ENCODE assay signal across 28 cellular contexts in genomic region chr12:57560516-57560915, GRCh38.
"Had no signal": no experiment of that assay in that cellular context is flagged by ENCODE, and none has a peak within 500 bp of the region (broad histone marks: within the 10 kb centered on the region; RNA-seq: fewer than 3 reads in every experiment).

No MANE protein-coding gene starts in this region.

- H3K36me3 ChIP-seq: stomach, suprapubic skin, thoracic aorta, thyroid gland, tibial artery, transverse colon, upper lobe of left lung, upper lobe of right lung, uterus, vagina had no signal

- ATAC-seq: stimulated activated effector memory CD8-positive, alpha-beta T cell treated with anti-CD3 and anti-CD28 coated beads, Interleukin-12 subunit alpha, Interleukin-12 subunit beta, amount 100 ng/mL, for 72 hours; stimulated activated memory B cell treated with anti-CD40 and anti-IgM and Interleukin-4, amounts not matched to agents 10 μg/mL and 1 μg/mL and 100 μg/mL, for 72 hours; stimulated activated naive B cell treated with anti-CD40 and anti-IgM and Interleukin-4, amounts not matched to agents 10 μg/mL and 1 μg/mL and 100 μg/mL, for 72 hours; stimulated activated naive CD8-positive, alpha-beta T cell treated with anti-CD3 and anti-CD28 coated beads, Interleukin-15, amount 100 ng/mL, for 72 hours; stimulated activated naive CD8-positive, alpha-beta T cell treated with anti-CD3 and anti-CD28 coated beads, Interleukin-15, Interleukin-2, amounts not matched to agents 100 U/mL and 50 U/mL, for 24 hours; upper lobe of right lung had no signal

- H3K4me3 Mint-ChIP-seq: stimulated activated effector memory CD8-positive, alpha-beta T cell treated with anti-CD3 and anti-CD28 coated beads, Interleukin-12 subunit alpha, Interleukin-12 subunit beta, amount 100 ng/mL, for 72 hours; stimulated activated memory B cell treated with anti-CD40 and anti-IgM and Interleukin-4, amounts not matched to agents 10 μg/mL and 1 μg/mL and 100 μg/mL, for 72 hours; stimulated activated naive B cell treated with anti-CD40 and anti-IgM and Interleukin-4, amounts not matched to agents 10 μg/mL and 1 μg/mL and 100 μg/mL, for 72 hours; stimulated activated naive CD8-positive, alpha-beta T cell treated with anti-CD3 and anti-CD28 coated beads, Interleukin-15, amount 100 ng/mL, for 72 hours; stimulated activated naive CD8-positive, alpha-beta T cell treated with anti-CD3 and anti-CD28 coated beads, Interleukin-15, Interleukin-2, amounts not matched to agents 100 ng/mL and 50 ng/mL, for 24 hours; type B pancreatic cell had no signal

- H3K4me1 ChIP-seq: stomach, suprapubic skin, testis, thyroid gland, tibial artery, tibial nerve, transverse colon, upper lobe of left lung, upper lobe of right lung, uterus, vagina had no signal

- H3K27ac Mint-ChIP-seq: stimulated activated effector memory CD8-positive, alpha-beta T cell treated with anti-CD3 and anti-CD28 coated beads, Interleukin-12 subunit alpha, Interleukin-12 subunit beta, amount 100 ng/mL, for 72 hours; stimulated activated memory B cell treated with anti-CD40 and anti-IgM and Interleukin-4, amounts not matched to agents 10 μg/mL and 1 μg/mL and 100 μg/mL, for 72 hours; stimulated activated naive B cell treated with anti-CD40 and anti-IgM and Interleukin-4, amounts not matched to agents 10 μg/mL and 1 μg/mL and 100 μg/mL, for 72 hours; stimulated activated naive CD8-positive, alpha-beta T cell treated with anti-CD3 and anti-CD28 coated beads, Interleukin-15, amount 100 ng/mL, for 72 hours; stimulated activated naive CD8-positive, alpha-beta T cell treated with anti-CD3 and anti-CD28 coated beads, Interleukin-15, Interleukin-2, amounts not matched to agents 100 ng/mL and 50 ng/mL, for 24 hours; type B pancreatic cell had no signal

- H3K27me3 Mint-ChIP-seq: stimulated activated naive CD8-positive, alpha-beta T cell treated with anti-CD3 and anti-CD28 coated beads, Interleukin-15, amount 100 ng/mL, for 72 hours had no signal

- H3K4me1 Mint-ChIP-seq: stimulated activated effector memory CD8-positive, alpha-beta T cell treated with anti-CD3 and anti-CD28 coated beads, Interleukin-12 subunit alpha, Interleukin-12 subunit beta, amount 100 ng/mL, for 72 hours; stimulated activated memory B cell treated with anti-CD40 and anti-IgM and Interleukin-4, amounts not matched to agents 10 μg/mL and 1 μg/mL and 100 μg/mL, for 72 hours; stimulated activated naive B cell treated with anti-CD40 and anti-IgM and Interleukin-4, amounts not matched to agents 10 μg/mL and 1 μg/mL and 100 μg/mL, for 72 hours; stimulated activated naive CD8-positive, alpha-beta T cell treated with anti-CD3 and anti-CD28 coated beads, Interleukin-15, amount 100 ng/mL, for 72 hours had no signal

- H3K27ac ChIP-seq: stomach, suprapubic skin, testis, thoracic aorta, thyroid gland, tibial artery, tibial nerve, transverse colon, upper lobe of left lung, upper lobe of right lung, uterus, vagina had no signal

- H3K9me3 Mint-ChIP-seq: stimulated activated effector memory CD8-positive, alpha-beta T cell treated with anti-CD3 and anti-CD28 coated beads, Interleukin-12 subunit alpha, Interleukin-12 subunit beta, amount 100 ng/mL, for 72 hours; stimulated activated memory B cell treated with anti-CD40 and anti-IgM and Interleukin-4, amounts not matched to agents 10 μg/mL and 1 μg/mL and 100 μg/mL, for 72 hours; stimulated activated naive B cell treated with anti-CD40 and anti-IgM and Interleukin-4, amounts not matched to agents 10 μg/mL and 1 μg/mL and 100 μg/mL, for 72 hours; stimulated activated naive CD8-positive, alpha-beta T cell treated with anti-CD3 and anti-CD28 coated beads, Interleukin-15, amount 100 ng/mL, for 72 hours; stimulated activated naive CD8-positive, alpha-beta T cell treated with anti-CD3 and anti-CD28 coated beads, Interleukin-15, Interleukin-2, amounts not matched to agents 100 ng/mL and 50 ng/mL, for 24 hours; type B pancreatic cell had no signal

- H3K4me3 ChIP-seq: stomach, suprapubic skin, testis, thoracic aorta, thyroid gland, tibial artery, tibial nerve, transverse colon, upper lobe of left lung, upper lobe of right lung, uterus, vagina had no signal

- DNase-seq: stimulated activated CD4-positive, alpha-beta T cell treated with anti-CD3 and anti-CD28 coated beads, Interleukin-2, amount 100 ng/mL, for 48 hours; stimulated activated CD4-positive, alpha-beta T cell treated with anti-CD3 and anti-CD28 coated beads, Interleukin-4, amount 100 ng/mL, for 1 hour; stimulated activated CD4-positive, alpha-beta T cell treated with anti-CD3 and anti-CD28 coated beads, Interleukin-4, amount 100 ng/mL, for 24 hours; stimulated activated CD4-positive, alpha-beta T cell treated with anti-CD3 and anti-CD28 coated beads, Interleukin-4, amount 100 ng/mL, for 4 hours; stimulated activated CD8-positive, alpha-beta memory T cell treated with anti-CD3 and anti-CD28 coated beads, Interleukin-4, amount 100 ng/mL, for 48 hours; stimulated activated naive B cell treated with anti-CD40 and anti-IgM and Interleukin-4, amounts not matched to agents 10 μg/mL and 1 μg/mL and 100 μg/mL, for 72 hours; stimulated activated naive CD4-positive, alpha-beta T cell; stimulated activated naive CD4-positive, alpha-beta T cell treated with Interleukin-2 at 50 U/mL for 16 hours; stimulated activated naive CD8-positive, alpha-beta T cell treated with anti-CD3 and anti-CD28 coated beads, Interleukin-15, amount 100 ng/mL, for 72 hours; stimulated activated naive CD8-positive, alpha-beta T cell treated with anti-CD3 and anti-CD28 coated beads, Interleukin-15, Interleukin-2, amounts not matched to agents 100 U/mL and 50 U/mL, for 24 hours; stomach; substantia nigra; testis; thyroid gland; transverse colon; trophoblast cell; upper lobe of left lung; upper lobe of right lung; uterus had no signal

- H3K9me3 ChIP-seq: stomach, suprapubic skin, testis, thoracic aorta, thyroid gland, tibial artery, tibial nerve, transverse colon, upper lobe of left lung, upper lobe of right lung, uterus, vagina had no signal

- H3K36me3 Mint-ChIP-seq: stimulated activated effector memory CD8-positive, alpha-beta T cell treated with anti-CD3 and anti-CD28 coated beads, Interleukin-12 subunit alpha, Interleukin-12 subunit beta, amount 100 ng/mL, for 72 hours; stimulated activated memory B cell treated with anti-CD40 and anti-IgM and Interleukin-4, amounts not matched to agents 10 μg/mL and 1 μg/mL and 100 μg/mL, for 72 hours; type B pancreatic cell had no signal

- H3K27me3 ChIP-seq: testis, thyroid gland, upper lobe of left lung, upper lobe of right lung, uterus, vagina had no signal
